26 cellular contexts compared by ENCODE assay signal in genomic region chr20:50555687-50556086, GRCh38.
"Had no signal": no experiment of that assay in that cellular context is flagged by ENCODE, and none has a peak within 500 bp of the region (broad histone marks: within the 10 kb centered on the region; RNA-seq: fewer than 3 reads in every experiment).

No MANE protein-coding gene starts in this region.

- H3K9me3 ChIP-seq: body of pancreas, colonic mucosa, stomach, testis had no signal

- H3K27ac ChIP-seq: body of pancreas, colonic mucosa, epithelial cell of prostate, foreskin keratinocyte, parathyroid adenoma, stomach, testis had no signal

- H3K36me3 Mint-ChIP-seq: WTC11 had no signal

- H3K4me3 Mint-ChIP-seq: activated T-helper 17 cell treated with anti-CD3 and anti-CD28 coated beads, Interleukin-2, amount 50 U/mL, for 72 hours; endodermal cell; nephron; T-cell; type B pancreatic cell; WTC11 had no signal

- DNase-seq: body of pancreas; caudate nucleus; colonic mucosa; endodermal cell; foreskin keratinocyte; glutamatergic neuron; hypothalamus; islet precursor cell; left colon; midbrain; SIG-M5; stimulated activated CD4-positive, alpha-beta T cell treated with anti-CD3 and anti-CD28 coated beads, Interleukin-4, amount 100 ng/mL, for 1 hour; stomach; T-cell; T-helper 9 cell; testis had no signal

- H3K9me3 Mint-ChIP-seq: activated T-helper 17 cell treated with anti-CD3 and anti-CD28 coated beads, Interleukin-2, amount 50 U/mL, for 72 hours; endodermal cell; nephron; T-cell; type B pancreatic cell; WTC11 had no signal

- H3K27me3 Mint-ChIP-seq: activated T-helper 17 cell treated with anti-CD3 and anti-CD28 coated beads, Interleukin-2, amount 50 U/mL, for 72 hours; T-cell; type B pancreatic cell had no signal

- H3K4me1 ChIP-seq: body of pancreas, colonic mucosa, testis had no signal

- H3K36me3 ChIP-seq: colonic mucosa had no signal

- H3K27ac Mint-ChIP-seq: activated T-helper 17 cell treated with anti-CD3 and anti-CD28 coated beads, Interleukin-2, amount 50 U/mL, for 72 hours; endodermal cell; nephron; T-cell; type B pancreatic cell; WTC11 had no signal

- H3K27me3 ChIP-seq: body of pancreas, colonic mucosa, foreskin keratinocyte, stomach, testis had no signal

- H3K4me1 Mint-ChIP-seq: endodermal cell had no signal

- H3K4me3 ChIP-seq: body of pancreas, colonic mucosa, lung, smooth muscle cell, stomach, testis had no signal

- ATAC-seq: body of pancreas, foreskin keratinocyte, left colon, sciatic nerve, SK-N-SH treated with all-trans-retinoic acid at 6 μM for 48 hours, T-cell, WTC11 had no signal
